24 cellular contexts compared by ENCODE assay signal in the genomic region with DNA sequence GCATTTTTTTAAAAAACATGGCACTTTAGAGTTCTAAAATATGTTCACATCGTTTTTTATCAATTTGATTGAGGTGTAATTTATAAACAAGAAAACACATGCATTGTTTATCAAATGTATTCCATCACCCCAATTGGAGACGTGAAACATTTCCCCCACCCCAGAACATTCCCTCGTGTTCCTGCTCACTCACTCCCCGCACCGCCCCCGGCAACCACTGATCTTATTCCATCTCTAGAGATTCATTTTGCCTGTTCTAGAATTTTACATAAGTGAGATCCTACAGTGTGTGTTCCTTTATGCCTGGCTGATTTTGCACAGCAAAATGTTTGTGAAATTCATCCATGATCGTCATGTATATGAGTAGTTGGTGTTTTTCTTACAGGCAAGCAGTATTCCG. TPM values are rescaled to one million over a fixed set of nuclear protein-coding genes. Genes with fewer than 3 reads are reported as not detected.
DNase-seq lines count a peak whose midpoint lies in the region; ATAC-seq, FAIRE-seq and TF ChIP-seq lines count a peak whose summit lies in the region.
"Had no signal": no experiment of that assay in that cellular context is flagged by ENCODE, and none has a peak within 500 bp of the region (broad histone marks: within the 10 kb centered on the region; RNA-seq: fewer than 3 reads in every experiment).

No MANE protein-coding gene starts in this region.

- intact Hi-C loops in head of caudate nucleus (cut with DNase I) (no loop called here), HepG2 (cut with micrococcal nuclease; ENCODE audit: unreplicated experiment) (no loop called here)

- H3K36me3 ChIP-seq in HepG2 (replicated peaks in 1 of 2; ENCODE audit: control insufficient read depth in 1 of 2, insufficient read depth in 2 of 2, low read length in 2 of 2), result no peaks in the 10 kb centered on the region
- H3K36me3 ChIP-seq: BE2C, BLaER1 had no signal

- DNase-seq in A549 (ENCODE audit: low read depth in 1 of 2, low spot score in 1 of 2), result no peak
- peak in 23 of 61 donors; percentile 3 to 82 (median 15) for DNase-seq in caudate nucleus (lab: John Stamatoyannopoulos, UW)
- peak in 40 of 42 donors; percentile 26 to 85 (median 60) for DNase-seq in head of caudate nucleus
- DNase-seq in HepG2 (ENCODE audit: low spot score), result no peak
- DNase-seq in NCI-H510A treated with DMSO at 0.1 percent for 48 hours (lab: John Stamatoyannopoulos, UW), result no peak
- DNase-seq in UCSD-AML1 (lab: John Stamatoyannopoulos, UW; ENCODE audit: unreplicated experiment), result no peak
- DNase-seq: ACHN; BE2C; C1 segment of cervical spinal cord; CD4-positive, alpha-beta memory T cell; CD4-positive, CD25-positive, alpha-beta regulatory T cell; COR-L47; DMS 273 treated with DMSO at 0.1 percent for 48 hours; DMS153; DMS53; DMS79; DND-41; EL; GF-D8 had no signal

- WGBS in A549 (ENCODE audit: missing lambda C conversion rate), result 28% methylated on average over 8 of the region's 8 CpGs
- WGBS in HepG2 (ENCODE audit: low lambda C conversion rate), result under 1% methylated on average over 8 of the region's 8 CpGs

- FAIRE-seq in A549 (lab: Jason Lieb, UNC) (peak; percentile 88), HepG2 (lab: Jason Lieb, UNC) (no peak)
- FAIRE-seq: G401.6, GM12891, GM19239 had no signal

- H3K9me3 ChIP-seq in A549 (no peaks in the 10 kb centered on the region), HepG2 (ENCODE audit: low read length) (no peaks in the 10 kb centered on the region)
- H3K9me3 ChIP-seq: BE2C, BLaER1 had no signal

- no peak overlapping the region for H3K4me3 ChIP-seq in A549
- no peak overlapping the region for H3K4me3 ChIP-seq in HepG2 (replicated peaks in 1 of 3; ENCODE audit: insufficient read depth in 1 of 3, low read depth in 2 of 3, low read length in 3 of 3)
- H3K4me3 ChIP-seq: BLaER1 had no signal

- no peak for TF ChIP-seq EP300 in A549 (IDR thresholded peaks at IDR 0.05)
- TF ChIP-seq EP300 in HepG2 (IDR thresholded peaks at IDR 0.05; ENCODE audit: low read depth in 2 of 2, low read length in 2 of 2), result no peak
- no peak for TF ChIP-seq EP300 in HepG2 (CRISPR knock-in tag; IDR thresholded peaks at IDR 0.05; ENCODE audit: borderline replicate concordance)

- H3K27me3 ChIP-seq in HepG2 (ENCODE audit: control insufficient read depth in 1 of 2, insufficient read depth in 2 of 2, low read length in 2 of 2), result peaks cover 0 to 18% of the 10 kb centered on the region in 2 experiments; a peak in 3 of 5 replicates
- H3K27me3 ChIP-seq: BE2C, BLaER1 had no signal

- CTCF ChIA-PET in A549 (lab: Yijun Ruan, JAX) (interaction anchor here (1.5 to 1.9 kb wide), 2 partner anchors 32 to 330 kb away, joined by 6 to 8 read pairs; no protein-coding TSS in a partner anchor), HepG2 (lab: Yijun Ruan, JAX; ENCODE audit: low intra/inter-chr PET ratio, low total read pairs) (no interaction called here)

- no peak overlapping the region for H2AFZ ChIP-seq in HepG2 (ENCODE audit: low read length)

- H3K4me1 ChIP-seq in A549, result no peaks in the 10 kb centered on the region
- H3K4me1 ChIP-seq in HepG2 (ENCODE audit: insufficient read depth, low read length), result no peaks in the 10 kb centered on the region
- H3K4me1 ChIP-seq: BLaER1 had no signal

- in situ Hi-C loops in HepG2 (cut with HindIII; ENCODE audit: extremely low pct_ligation_motif_present, low pct_unique_long_range_greater_than_20kb), result no loop called here

- H3K4me2 ChIP-seq in A549 (no peak overlapping the region), HepG2 (ENCODE audit: low read depth, low read length) (no peak overlapping the region)
- H3K4me2 ChIP-seq: BLaER1 had no signal

- H4K20me1 ChIP-seq in HepG2 (ENCODE audit: insufficient read depth, low read length), result no peaks in the 10 kb centered on the region

- no peak for TF ChIP-seq CTCF in A549 (IDR thresholded peaks at IDR 0.05)
- no peak for TF ChIP-seq CTCF in HepG2 (CRISPR knock-in tag; IDR thresholded peaks at IDR 0.05)

- no peak for TF ChIP-seq RAD21 in A549 (conservative IDR thresholded peaks at IDR 0.05 in 1 of 2, IDR thresholded peaks at IDR 0.05 in 1 of 2)
- no peak for TF ChIP-seq RAD21 in HepG2 (CRISPR knock-in tag; IDR thresholded peaks at IDR 0.05)

- no peak overlapping the region for H3K9ac ChIP-seq in HepG2 (ENCODE audit: insufficient read depth, low read depth, low read length)
- H3K9ac ChIP-seq: BLaER1 had no signal

- H3K79me2 ChIP-seq in HepG2 (ENCODE audit: insufficient read depth, low read length), result no peaks in the 10 kb centered on the region

- ATAC-seq in A549 (no peak), HepG2 (no peak)

- POLR2A ChIA-PET in A549 (lab: Yijun Ruan, JAX) (no interaction called here), HepG2 (lab: Yijun Ruan, JAX) (no interaction called here)

- TF ChIP-seq POLR2A in A549 (IDR thresholded peaks at IDR 0.05; ENCODE audit: low read length), result no peak
- TF ChIP-seq POLR2A in HepG2 (IDR thresholded peaks at IDR 0.05; ENCODE audit: insufficient read depth in 1 of 2, low read depth in 2 of 2, low read length in 2 of 2), result no peak

- H3K27ac ChIP-seq in A549 (no peak overlapping the region), caudate nucleus (ENCODE audit: low read depth, low read length) (peak overlapping the region; percentile 36), HepG2 (ENCODE audit: extremely low read length, insufficient read depth, low read length) (no peak overlapping the region)
- H3K27ac ChIP-seq: 22Rv1, BLaER1 had no signal

- BruUV-seq in HepG2 (replicated peaks; lab: Mats Ljungman, UMichigan), result no TSS peak

TF ChIP-seq in A549, 52 proteins besides CTCF, POLR2A, EP300 and RAD21:
- TF ChIP-seq ZFP36 (IDR thresholded peaks at IDR 0.05; ENCODE audit: borderline replicate concordance, partially characterized antibody), result no peak
- no peak for TF ChIP-seq EHF (CRISPR knock-in tag; IDR thresholded peaks at IDR 0.05)
- TF ChIP-seq ZC3H11A (IDR thresholded peaks at IDR 0.05), result no peak
- no peak for TF ChIP-seq RCOR1 (IDR thresholded peaks at IDR 0.05; ENCODE audit: low read depth, low read length)
- no peak for TF ChIP-seq SMC3 (IDR thresholded peaks at IDR 0.05)

TF ChIP-seq in HepG2, 621 proteins besides CTCF, POLR2A, EP300 and RAD21 (continues in another document):
- TF ChIP-seq DPF2 (CRISPR knock-in tag; IDR thresholded peaks at IDR 0.05; ENCODE audit: borderline replicate concordance, low read depth) (no peak), SOX6 (IDR thresholded peaks at IDR 0.05) (no peak), SOX6 (CRISPR knock-in tag; IDR thresholded peaks at IDR 0.05) (no peak), POLR2G (IDR thresholded peaks at IDR 0.05; ENCODE audit: low read depth, low read length) (no peak), SP4 (CRISPR knock-in tag; IDR thresholded peaks at IDR 0.05) (no peak)

RNA-seq across cellular contexts. Expression of a gene that starts 50.5 kb away (rescaled TPM):
- polyA plus RNA-seq in A549 (2011; rRNA removed) (54.0 and 55.7 TPM in 2 replicates), A549 (2017; fragmentation: RNase III; extraction: RNeasy Plus Mini Kit Qiagen cat#74134 plus additional on column Dnase treatment) (53.4 to 56.5 TPM (median 55.7 TPM) in 3 replicates), HepG2 (2011; rRNA removed) (13.2 and 19.1 TPM in 2 replicates)
- 122 and 161 TPM in 2 replicates for polyA plus RNA-seq in A549 (2012; cell fraction: cytosol; rRNA removed)
- polyA plus RNA-seq in A549 (2012; cell fraction: nucleus; rRNA removed), result 266 and 321 TPM in 2 replicates
- polyA minus RNA-seq in A549 (2011; rRNA and poly(A)+ RNA removed), result 48.2 and 48.5 TPM in 2 replicates
- total RNA-seq in HepG2 (2016; rRNA removed; fragmentation: Illumina TruSeq; extraction: Trizol), result 13.4 and 16.7 TPM in 2 replicates
- total RNA-seq in HepG2 (2016; cell fraction: cytosol; rRNA removed; fragmentation: Illumina TruSeq; extraction: Trizol; ENCODE audit: low read depth), result 8.5 and 10.1 TPM in 2 replicates
- 13.8 and 17.7 TPM in 2 replicates for total RNA-seq in HepG2 (2016; cell fraction: insoluble cytoplasmic fraction; rRNA removed; fragmentation: Illumina TruSeq; extraction: Trizol)
- total RNA-seq in HepG2 (2016; cell fraction: membrane; rRNA removed; fragmentation: Illumina TruSeq; extraction: Trizol), result 22.0 and 23.7 TPM in 2 replicates
- total RNA-seq in HepG2 (2016; cell fraction: nucleus; rRNA removed; fragmentation: Illumina TruSeq; extraction: Trizol), result 14.7 and 15.5 TPM in 2 replicates
- polyA plus RNA-seq in HepG2 (2011; cell fraction: cytosol; rRNA removed), result 13.7 and 21.4 TPM in 2 replicates
- polyA plus RNA-seq in HepG2 (2011; cell fraction: nucleus; rRNA removed), result 60.7 and 80.2 TPM in 2 replicates
- polyA plus RNA-seq in HepG2 (2012), result 6.1 and 12.6 TPM in 2 replicates
- 12.7 and 15.4 TPM in 2 replicates for polyA plus RNA-seq in HepG2 (2016; cell fraction: cytosol; fragmentation: Illumina TruSeq; extraction: Trizol; ENCODE audit: low read depth)
- polyA plus RNA-seq in HepG2 (2016; cell fraction: insoluble cytoplasmic fraction; fragmentation: Illumina TruSeq; extraction: Trizol; ENCODE audit: low read depth), result 17.7 and 18.6 TPM in 2 replicates
- polyA plus RNA-seq in HepG2 (2016; cell fraction: membrane; fragmentation: Illumina TruSeq; extraction: Trizol; ENCODE audit: low read depth), result 18.9 and 19.9 TPM in 2 replicates
- 28.1 and 31.6 TPM in 2 replicates for polyA plus RNA-seq in HepG2 (2016; cell fraction: nucleus; fragmentation: Illumina TruSeq; extraction: Trizol; ENCODE audit: insufficient read depth, low read depth)
- 25.7 and 46.7 TPM in 2 replicates for polyA minus RNA-seq in HepG2 (2011; rRNA and poly(A)+ RNA removed; ENCODE audit: low replicate concordance)
- 5.5 and 6.6 TPM in 2 replicates for polyA minus RNA-seq in HepG2 (2011; cell fraction: cytosol; rRNA and poly(A)+ RNA removed)
- polyA minus RNA-seq in HepG2 (2011; cell fraction: nucleus; rRNA and poly(A)+ RNA removed), result 7.8 and 10.0 TPM in 2 replicates

Comparison
In these comparisons a context has a peak if more than half of its experiments do, and no peak if none do; other contexts are left out.
1. DNase-seq: peak in head of caudate nucleus (40 of 42); none in A549 (0 of 2), HepG2 (single experiment), NCI-H510A treated with DMSO at 0.1 percent for 48 hours (single experiment) and UCSD-AML1 (single experiment).